In genomic region chr6:33742837-33743236, GRCh38 we compare ENCODE assay signal across 21 cellular contexts. TPM values are rescaled to one million over a fixed set of nuclear protein-coding genes. Genes with fewer than 3 reads are reported as not detected.
DNase-seq lines count a peak whose midpoint lies in the region; ATAC-seq and TF ChIP-seq lines count a peak whose summit lies in the region.
"Had no signal": no experiment of that assay in that cellular context is flagged by ENCODE, and none has a peak within 500 bp of the region (broad histone marks: within the 10 kb centered on the region; RNA-seq: fewer than 3 reads in every experiment).

No MANE protein-coding gene starts in this region.

- DNase-seq in DMS 273 treated with DMSO at 0.1 percent for 48 hours (lab: John Stamatoyannopoulos, UW) (peak; percentile 44), NCI-H1092 treated with DMSO at 0.1 percent for 48 hours (lab: John Stamatoyannopoulos, UW) (peak; percentile 72), left ventricle myocardium superior (peak; percentile 53), psoas muscle (no peak), AG08396 (ENCODE audit: low spot score) (no peak), HAP-1 (ENCODE audit: low spot score in 2 of 2) (no peak)
- DNase-seq: activated CD4-positive, alpha-beta T cell treated with anti-CD3 and anti-CD28 coated beads for 36 hours; activated naive CD4-positive, alpha-beta T cell treated with anti-CD3 and anti-CD28 coated beads, Interleukin-2, amount 50 U/mL, for 16 hours; activated T-cell treated with anti-CD3 and anti-CD28 coated beads, Interleukin-2, amount 50 U/mL, for 4 hours; HCEC 1CT; hippocampal formation; NCI-H226; nucleus accumbens; retina; stimulated activated CD8-positive, alpha-beta memory T cell treated with anti-CD3 and anti-CD28 coated beads, Interleukin-4, amount 100 ng/mL, for 48 hours; T-helper 1 cell had no signal

- 15 to 34% (median 21%) methylated on average over 7 of the region's 7 CpGs for WGBS in psoas muscle, 3 donors

- H3K4me1 Mint-ChIP-seq in activated T-helper 17 cell treated with anti-CD3 and anti-CD28 coated beads, Interleukin-2, amount 50 U/mL, for 72 hours, result peaks cover 5% of the 10 kb centered on the region
- H3K4me1 Mint-ChIP-seq: activated CD4-positive, alpha-beta T cell treated with anti-CD3 and anti-CD28 coated beads for 36 hours had no signal

- H3K9me3 ChIP-seq in psoas muscle (no peaks in the 10 kb centered on the region), HAP-1 (no peaks in the 10 kb centered on the region)
- H3K9me3 ChIP-seq: SJSA1 had no signal

- intact Hi-C loops in left ventricle myocardium superior (cut with micrococcal nuclease) (no loop called here), psoas muscle (cut with DNase I) (no loop called here)

- peak overlapping the region; percentile 72 for H3K4me3 ChIP-seq in psoas muscle
- no peak overlapping the region for H3K4me3 ChIP-seq in HAP-1
- H3K4me3 ChIP-seq: lung, SJSA1 had no signal

- H3K9me3 Mint-ChIP-seq in activated T-helper 17 cell treated with anti-CD3 and anti-CD28 coated beads, Interleukin-2, amount 50 U/mL, for 72 hours, result no peaks in the 10 kb centered on the region
- H3K9me3 Mint-ChIP-seq: activated T-cell treated with anti-CD3 and anti-CD28 coated beads, Interleukin-2, amount 50 U/mL, for 4 hours had no signal

- H3K27ac Mint-ChIP-seq in activated T-helper 17 cell treated with anti-CD3 and anti-CD28 coated beads, Interleukin-2, amount 50 U/mL, for 72 hours, result no peak overlapping the region
- H3K27ac Mint-ChIP-seq: activated CD4-positive, alpha-beta T cell treated with anti-CD3 and anti-CD28 coated beads for 36 hours had no signal

- in situ Hi-C loops in HAP-1 (cut with MboI; ENCODE audit: low sequenced_read_pairs), result no loop called here

- no peak overlapping the region for H3K4me3 Mint-ChIP-seq in activated T-helper 17 cell treated with anti-CD3 and anti-CD28 coated beads, Interleukin-2, amount 50 U/mL, for 72 hours
- H3K4me3 Mint-ChIP-seq: activated CD4-positive, alpha-beta T cell treated with anti-CD3 and anti-CD28 coated beads for 36 hours; activated T-cell treated with anti-CD3 and anti-CD28 coated beads, Interleukin-2, amount 50 U/mL, for 4 hours had no signal

- H3K27ac ChIP-seq in psoas muscle, result peak overlapping the region; percentile 100
- H3K27ac ChIP-seq: SJSA1 had no signal

- H3K4me1 ChIP-seq in psoas muscle (peaks cover 38% of the 10 kb centered on the region), HAP-1 (no peaks in the 10 kb centered on the region)

- ATAC-seq in left ventricle myocardium superior, result no peak
- no peak for ATAC-seq in psoas muscle
- no peak for ATAC-seq in HG03039 (IDR thresholded peaks at IDR 0.05; ENCODE audit: unreplicated experiment)
- ATAC-seq in activated T-helper 17 cell treated with anti-CD3 and anti-CD28 coated beads, Interleukin-2, amount 50 U/mL, for 72 hours (replicated peaks), result no peak
- ATAC-seq: activated CD4-positive, alpha-beta T cell treated with anti-CD3 and anti-CD28 coated beads for 36 hours; activated T-cell treated with anti-CD3 and anti-CD28 coated beads, Interleukin-2, amount 50 U/mL, for 4 hours had no signal

- H3K36me3 ChIP-seq in psoas muscle (ENCODE audit: insufficient read depth in 1 of 2, low read depth in 1 of 2) (peaks cover 0 to 61% of the 10 kb centered on the region in 2 donors), HAP-1 (replicated peaks) (no peaks in the 10 kb centered on the region)
- H3K36me3 ChIP-seq: SJSA1 had no signal

- H3K27me3 ChIP-seq in psoas muscle (ENCODE audit: insufficient read depth in 3 of 3, low read length in 2 of 3) (no peaks in the 10 kb centered on the region), HAP-1 (ENCODE audit: low read depth) (no peaks in the 10 kb centered on the region; the same call in 1 of the 2 replicates)
- H3K27me3 ChIP-seq: SJSA1 had no signal

- H3K27me3 Mint-ChIP-seq in activated T-helper 17 cell treated with anti-CD3 and anti-CD28 coated beads, Interleukin-2, amount 50 U/mL, for 72 hours, result peaks cover 19% of the 10 kb centered on the region
- H3K27me3 Mint-ChIP-seq: activated CD4-positive, alpha-beta T cell treated with anti-CD3 and anti-CD28 coated beads for 36 hours had no signal

- TF ChIP-seq CTCF in psoas muscle (IDR thresholded peaks at IDR 0.05), result no peak

- H3K36me3 Mint-ChIP-seq in activated T-helper 17 cell treated with anti-CD3 and anti-CD28 coated beads, Interleukin-2, amount 50 U/mL, for 72 hours (ENCODE audit: low read depth), result no peaks in the 10 kb centered on the region

RNA-seq across cellular contexts. Expression of gene IP6K3, which starts 3.9 kb away (rescaled TPM):
- 47.5 TPM for total RNA-seq in left ventricle myocardium superior
- 100 to 1,000 TPM; 113 to 363 (median 306) TPM for total RNA-seq in psoas muscle
- 100 to 1,000 TPM in 2 of 3 donors, 10 to 100 TPM in 1; 95.7 to 220 (median 175) TPM for polyA plus RNA-seq in psoas muscle
- not detected for total RNA-seq in activated T-helper 17 cell treated with anti-CD3 and anti-CD28 coated beads, Interleukin-2, amount 50 U/mL, for 72 hours
- total RNA-seq: activated CD4-positive, alpha-beta T cell treated with anti-CD3 and anti-CD28 coated beads for 36 hours; activated CD8-positive, alpha-beta memory T cell treated with anti-CD3 and anti-CD28 coated beads for 36 hours; activated T-cell treated with anti-CD3 and anti-CD28 coated beads, Interleukin-2, amount 50 U/mL, for 4 hours had no signal

RNA-seq across cellular contexts. Expression of gene UQCC2, which starts 31.3 kb away (rescaled TPM):
- 190 TPM for total RNA-seq in left ventricle myocardium superior
- total RNA-seq in psoas muscle, result 100 to 1,000 TPM; 118 to 184 (median 145) TPM
- 100 to 1,000 TPM; 129 to 158 (median 141) TPM for polyA plus RNA-seq in psoas muscle
- 100 to 1,000 TPM in 1 of 2 donors, 10 to 100 TPM in 1; 65.5 to 112 TPM for total RNA-seq in activated T-helper 17 cell treated with anti-CD3 and anti-CD28 coated beads, Interleukin-2, amount 50 U/mL, for 72 hours

RNA-seq across cellular contexts. Expression of gene LEMD2, which starts 46.1 kb away (rescaled TPM):
- total RNA-seq in left ventricle myocardium superior (22.5 TPM), psoas muscle (10 to 100 TPM; 21.3 to 38.8 (median 24.5) TPM)
- 10 to 100 TPM; 37.3 to 63.3 (median 45.0) TPM for polyA plus RNA-seq in psoas muscle
- total RNA-seq in activated T-helper 17 cell treated with anti-CD3 and anti-CD28 coated beads, Interleukin-2, amount 50 U/mL, for 72 hours, result 10 to 100 TPM; 51.0 to 54.3 TPM

Comparison
In these comparisons a context has a peak if more than half of its experiments do, and no peak if none do; other contexts are left out.
1. DNase-seq: peak in DMS 273 treated with DMSO at 0.1 percent for 48 hours (single experiment), NCI-H1092 treated with DMSO at 0.1 percent for 48 hours (single experiment) and left ventricle myocardium superior (single experiment); none in psoas muscle (0 of 2), AG08396 (single experiment) and HAP-1 (0 of 2).
2. RNA of gene IP6K3, which starts 3.9 kb away (total RNA-seq): 113 to 363 TPM in psoas muscle and 47.5 TPM in left ventricle myocardium superior (single experiment); not detected in activated T-helper 17 cell treated with anti-CD3 and anti-CD28 coated beads, Interleukin-2, amount 50 U/mL, for 72 hours; every median in the first group is over 10 times any median in the second.